In the genomic region with DNA sequence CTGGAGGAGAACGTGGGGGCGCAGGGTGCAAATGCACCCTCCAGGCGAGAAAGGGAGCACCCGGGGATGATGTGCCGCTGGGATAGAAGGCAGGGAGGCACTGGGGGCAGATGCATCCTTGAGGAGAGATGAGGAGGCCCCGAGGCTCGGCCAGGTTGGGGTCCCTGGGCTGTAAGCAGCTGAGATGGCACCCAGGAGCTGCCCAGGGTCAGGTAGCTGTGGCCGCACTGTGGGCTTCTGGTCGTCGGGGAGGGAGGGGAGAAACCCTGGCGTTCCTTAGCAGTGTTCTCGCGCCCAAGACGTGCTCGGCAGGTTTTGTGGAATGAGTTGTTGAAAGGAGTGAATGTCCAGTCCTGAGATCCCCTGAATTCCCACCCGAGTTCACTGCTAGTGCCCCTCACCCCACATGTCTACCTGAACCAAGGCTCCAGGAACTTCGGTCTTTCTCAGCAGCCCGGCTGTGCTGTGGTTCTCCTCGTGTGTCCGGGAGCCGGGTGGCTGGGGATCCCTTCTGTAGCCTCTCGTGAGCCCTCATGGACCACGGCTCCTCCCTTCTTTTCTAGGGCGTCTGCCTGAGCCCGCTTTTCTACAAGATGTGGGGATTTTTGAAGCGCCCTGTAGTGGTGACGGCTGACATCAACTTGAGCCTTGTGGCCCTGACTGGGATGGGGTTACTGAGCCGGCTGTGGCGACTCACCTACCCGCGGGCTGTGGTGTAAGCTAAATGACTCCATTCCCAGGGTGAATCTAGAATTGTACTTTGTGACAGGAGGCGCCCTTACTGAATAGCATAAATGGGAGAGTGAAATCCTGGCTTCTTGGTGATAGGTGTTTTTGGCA, we compare ENCODE assay signal across 8 cellular contexts. TPM values are rescaled to one million over a fixed set of nuclear protein-coding genes. Genes with fewer than 3 reads are reported as not detected.
DNase-seq lines count a peak whose midpoint lies in the region; ATAC-seq and TF ChIP-seq lines count a peak whose summit lies in the region.

No MANE protein-coding gene starts in this region.

- in situ Hi-C loops in Caki2 (cut with HindIII; ENCODE audit: low pct_unique_long_range_greater_than_20kb, low sequenced_read_pairs), result no loop called here

- intact Hi-C loops in naive thymus-derived CD4-positive, alpha-beta T cell (cut with micrococcal nuclease), result loop anchor here (1.0 to 5.0 kb wide), 10 partner anchors 27 to 738 kb away; a partner anchor contains a TSS

- peak overlapping the region; percentile 88 for H3K27ac ChIP-seq in naive thymus-derived CD4-positive, alpha-beta T cell (ENCODE audit: low read depth, low read length)
- H3K27ac ChIP-seq in thoracic aorta, result no peak overlapping the region

- H3K9me3 Mint-ChIP-seq in activated CD4-positive, alpha-beta T cell treated with anti-CD3 and anti-CD28 coated beads, Interleukin-2, amount 10 ng/mL, durations not matched to agents 7 days and 5 days, result no peaks in the 10 kb centered on the region
- peaks cover 0 to 5% (median 0%) of the 10 kb centered on the region in 11 donors for H3K9me3 Mint-ChIP-seq in naive thymus-derived CD4-positive, alpha-beta T cell

- H3K9me3 ChIP-seq in naive thymus-derived CD4-positive, alpha-beta T cell (ENCODE audit: control insufficient read depth in 2 of 3, low read length in 3 of 3), result no peaks in the 10 kb centered on the region
- no peaks in the 10 kb centered on the region for H3K9me3 ChIP-seq in thoracic aorta

- H3K4me3 Mint-ChIP-seq in activated CD4-positive, alpha-beta T cell treated with anti-CD3 and anti-CD28 coated beads, Interleukin-2, amount 10 ng/mL, durations not matched to agents 7 days and 5 days, result peak overlapping the region; percentile 98
- H3K4me3 Mint-ChIP-seq in naive thymus-derived CD4-positive, alpha-beta T cell, result peak overlapping the region; percentile 89 to 99 (median 94)

- DNase-seq in Caki2 (ENCODE audit: low read depth) (peak; percentile 41), thoracic aorta (ENCODE audit: low spot score) (no peak)
- DNase-seq in Jurkat, Clone E6-1 (ENCODE audit: low read depth, low spot score), result peak; percentile 70
- DNase-seq in activated CD4-positive, alpha-beta T cell treated with anti-CD3 and anti-CD28 coated beads, Interleukin-2, amount 10 ng/mL, durations not matched to agents 7 days and 5 days, result peak; percentile 72
- peak; percentile 44 for DNase-seq in effector CD4-positive, alpha-beta T cell
- peak in 5 of 9 donors; percentile 17 to 72 (median 29) for DNase-seq in naive thymus-derived CD4-positive, alpha-beta T cell

- TF ChIP-seq CTCF in thoracic aorta (IDR thresholded peaks at IDR 0.05), result no peak

- peaks cover 0 to 19% (median 4%) of the 10 kb centered on the region in 3 experiments for H3K36me3 ChIP-seq in naive thymus-derived CD4-positive, alpha-beta T cell (ENCODE audit: control insufficient read depth in 2 of 3, insufficient read depth in 3 of 3, low read length in 3 of 3)
- H3K36me3 ChIP-seq in thoracic aorta, result no peaks in the 10 kb centered on the region

- peaks cover 40 to 42% of the 10 kb centered on the region in 2 donors for H3K4me1 ChIP-seq in naive thymus-derived CD4-positive, alpha-beta T cell (ENCODE audit: control insufficient read depth in 2 of 2, insufficient read depth in 2 of 2, low read length in 2 of 2)
- peaks cover 19 to 20% of the 10 kb centered on the region in 2 donors for H3K4me1 ChIP-seq in thoracic aorta (ENCODE audit: control insufficient read depth in 1 of 2, low read depth in 2 of 2)

- H3K4me3 ChIP-seq in Jurkat, Clone E6-1 (ENCODE audit: low read length), result peak overlapping the region; percentile 89
- peak overlapping the region; percentile 79 for H3K4me3 ChIP-seq in naive thymus-derived CD4-positive, alpha-beta T cell (ENCODE audit: low read length)
- peak overlapping the region; percentile 86 for H3K4me3 ChIP-seq in thoracic aorta

- POLR2A ChIA-PET in activated CD4-positive, alpha-beta T cell treated with anti-CD3 and anti-CD28 coated beads, Interleukin-2, amount 10 ng/mL, durations not matched to agents 7 days and 5 days (lab: Charles Lee), result no interaction called here
- POLR2A ChIA-PET in naive thymus-derived CD4-positive, alpha-beta T cell (lab: Charles Lee), result interaction anchor here (0.6 to 1.6 kb wide), 10 partner anchors 8 to 240 kb away, joined by 3 to 6 read pairs (median 3); no protein-coding TSS in a partner anchor

- H3K27me3 Mint-ChIP-seq in activated CD4-positive, alpha-beta T cell treated with anti-CD3 and anti-CD28 coated beads, Interleukin-2, amount 10 ng/mL, durations not matched to agents 7 days and 5 days, result no peaks in the 10 kb centered on the region
- no peaks in the 10 kb centered on the region for H3K27me3 Mint-ChIP-seq in naive thymus-derived CD4-positive, alpha-beta T cell

- ATAC-seq in naive thymus-derived CD4-positive, alpha-beta T cell, result peak; percentile 48
- ATAC-seq in thoracic aorta (ENCODE audit: insufficient number of reproducible peaks, low FRiP score, low read depth) (no peak), HG03520 (IDR thresholded peaks at IDR 0.05; ENCODE audit: unreplicated experiment) (no peak), GM19023 (IDR thresholded peaks at IDR 0.05; ENCODE audit: unreplicated experiment) (no peak)

- peaks cover 58% of the 10 kb centered on the region for H3K4me1 Mint-ChIP-seq in activated CD4-positive, alpha-beta T cell treated with anti-CD3 and anti-CD28 coated beads, Interleukin-2, amount 10 ng/mL, durations not matched to agents 7 days and 5 days
- H3K4me1 Mint-ChIP-seq in naive thymus-derived CD4-positive, alpha-beta T cell, result peaks cover 48 to 67% (median 54%) of the 10 kb centered on the region in 7 donors

- H3K27me3 ChIP-seq in naive thymus-derived CD4-positive, alpha-beta T cell (ENCODE audit: control insufficient read depth in 2 of 2, insufficient read depth in 2 of 2, low read length in 2 of 2), result no peaks in the 10 kb centered on the region
- no peaks in the 10 kb centered on the region for H3K27me3 ChIP-seq in thoracic aorta (replicated peaks; ENCODE audit: insufficient read depth)

- peak overlapping the region; percentile 86 for H3K27ac Mint-ChIP-seq in activated CD4-positive, alpha-beta T cell treated with anti-CD3 and anti-CD28 coated beads, Interleukin-2, amount 10 ng/mL, durations not matched to agents 7 days and 5 days
- peak overlapping the region; percentile 82 to 97 (median 88) for H3K27ac Mint-ChIP-seq in naive thymus-derived CD4-positive, alpha-beta T cell

- CTCF ChIA-PET in activated CD4-positive, alpha-beta T cell treated with anti-CD3 and anti-CD28 coated beads, Interleukin-2, amount 10 ng/mL, durations not matched to agents 7 days and 5 days (lab: Charles Lee), result interaction anchor here (0.6 to 1.6 kb wide), 9 partner anchors 11 to 241 kb away, joined by 3 to 6 read pairs (median 3); a partner anchor contains a TSS
- CTCF ChIA-PET in naive thymus-derived CD4-positive, alpha-beta T cell (lab: Charles Lee), result interaction anchor here (0.5 to 0.6 kb wide), 2 partner anchors 133 to 154 kb away, joined by 3 read pairs; no protein-coding TSS in a partner anchor

- H3K36me3 Mint-ChIP-seq in activated CD4-positive, alpha-beta T cell treated with anti-CD3 and anti-CD28 coated beads, Interleukin-2, amount 10 ng/mL, durations not matched to agents 7 days and 5 days (ENCODE audit: low read depth), result peaks cover 35% of the 10 kb centered on the region
- H3K36me3 Mint-ChIP-seq in naive thymus-derived CD4-positive, alpha-beta T cell, result peaks cover 0 to 15% (median 8%) of the 10 kb centered on the region in 5 donors

RNA-seq across cellular contexts. Expression of a gene that starts 1.1 kb away (rescaled TPM):
- total RNA-seq in Caki2 (2014; rRNA removed; shearing (Covaris generic); ENCODE audit: low replicate concordance), result 29.6 and 30.9 TPM in 2 replicates
- polyA plus RNA-seq in Jurkat, Clone E6-1 (2012; ENCODE audit: insufficient read depth, insufficient read length), result 33.2 TPM
- total RNA-seq in activated CD4-positive, alpha-beta T cell treated with anti-CD3 and anti-CD28 coated beads, Interleukin-2, amount 10 ng/mL, durations not matched to agents 7 days and 5 days, result 10 to 100 TPM; 47.7 to 54.1 TPM
- 10 to 100 TPM; 40.0 to 55.8 (median 47.7) TPM for total RNA-seq in naive thymus-derived CD4-positive, alpha-beta T cell
- polyA plus RNA-seq in naive thymus-derived CD4-positive, alpha-beta T cell, result 10 to 100 TPM; 13.3 to 15.1 TPM
- 10 to 100 TPM; 30.3 to 43.7 TPM for total RNA-seq in thoracic aorta

RNA-seq across cellular contexts. Expression of a gene that starts 27.2 kb away (rescaled TPM):
- total RNA-seq in Caki2 (2014; rRNA removed; shearing (Covaris generic); ENCODE audit: low replicate concordance), result 30.8 and 36.5 TPM in 2 replicates
- 39.5 TPM for polyA plus RNA-seq in Jurkat, Clone E6-1 (2012; ENCODE audit: insufficient read depth, insufficient read length)
- 10 to 100 TPM; 35.9 to 39.5 TPM for total RNA-seq in activated CD4-positive, alpha-beta T cell treated with anti-CD3 and anti-CD28 coated beads, Interleukin-2, amount 10 ng/mL, durations not matched to agents 7 days and 5 days
- total RNA-seq in naive thymus-derived CD4-positive, alpha-beta T cell, result 10 to 100 TPM; 21.8 to 40.1 (median 29.3) TPM
- 10 to 100 TPM; 21.2 to 32.8 TPM for polyA plus RNA-seq in naive thymus-derived CD4-positive, alpha-beta T cell
- total RNA-seq in thoracic aorta, result 10 to 100 TPM; 25.5 to 39.1 TPM

RNA-seq across cellular contexts. Expression of a gene that starts 41.5 kb away (rescaled TPM):
- total RNA-seq in Caki2 (2014; rRNA removed; shearing (Covaris generic); ENCODE audit: low replicate concordance), result not detected in 2 replicates
- polyA plus RNA-seq in Jurkat, Clone E6-1 (2012; ENCODE audit: insufficient read depth, insufficient read length), result not detected
- not detected for total RNA-seq in activated CD4-positive, alpha-beta T cell treated with anti-CD3 and anti-CD28 coated beads, Interleukin-2, amount 10 ng/mL, durations not matched to agents 7 days and 5 days
- total RNA-seq in naive thymus-derived CD4-positive, alpha-beta T cell, result not detected
- not detected for polyA plus RNA-seq in naive thymus-derived CD4-positive, alpha-beta T cell
- total RNA-seq in thoracic aorta, result not detected
